ENCODE assay signal across 12 cellular contexts in the genomic region with DNA sequence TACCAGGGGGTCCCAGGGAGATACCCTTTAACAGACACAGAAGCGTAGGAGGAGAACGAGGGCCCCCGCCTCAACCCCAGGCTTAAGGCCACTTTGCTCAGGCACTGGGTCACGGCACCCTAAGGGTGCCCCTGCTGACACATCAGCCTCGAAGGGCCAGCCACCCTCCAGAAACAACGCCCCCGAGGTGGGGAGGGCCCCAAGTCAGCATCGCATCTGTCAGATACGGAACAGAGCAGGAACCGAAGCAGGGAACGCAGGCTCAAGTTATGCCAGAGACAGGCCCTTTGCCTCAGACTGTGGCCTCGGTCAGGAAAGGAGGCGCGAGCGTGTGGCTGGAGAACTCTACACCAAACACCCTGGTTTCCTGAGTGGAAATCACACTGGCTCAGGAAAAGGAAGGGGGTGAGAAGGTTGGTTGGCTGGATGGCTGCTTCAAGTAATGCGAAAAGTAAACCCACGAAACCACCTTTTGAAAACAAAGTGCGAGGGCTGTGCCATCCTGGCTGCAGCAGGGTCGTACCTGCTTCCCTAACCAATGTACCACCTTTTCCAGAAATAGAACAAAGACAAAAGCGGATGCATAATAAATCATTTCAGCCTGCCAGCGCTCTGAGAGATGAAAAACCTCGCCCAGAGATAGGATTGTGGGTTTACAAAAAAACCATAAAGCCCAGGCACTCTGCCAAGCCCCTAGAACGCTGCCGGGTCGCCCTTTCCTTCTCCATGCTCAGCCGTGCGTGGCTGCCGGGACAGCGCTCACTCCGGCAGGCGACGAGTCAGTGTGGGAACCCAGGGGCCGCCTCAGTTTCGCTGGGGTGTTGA. TPM values are rescaled to one million over a fixed set of nuclear protein-coding genes. Genes with fewer than 3 reads are reported as not detected.
DNase-seq lines count a peak whose midpoint lies in the region; ATAC-seq, FAIRE-seq and TF ChIP-seq lines count a peak whose summit lies in the region.
"Had no signal": no experiment of that assay in that cellular context is flagged by ENCODE, and none has a peak within 500 bp of the region (broad histone marks: within the 10 kb centered on the region; RNA-seq: fewer than 3 reads in every experiment).

No MANE protein-coding gene starts in this region.

- H3K9me3 ChIP-seq in SJCRH30 (replicated peaks) (peaks cover 7% of the 10 kb centered on the region), H1 (ENCODE audit: insufficient read depth in 2 of 2, low read depth in 1 of 2, low read length in 1 of 2) (no peaks in the 10 kb centered on the region), thyroid gland (no peaks in the 10 kb centered on the region), gastroesophageal sphincter (peaks cover 0 to 19% (median 0%) of the 10 kb centered on the region in 3 donors), uterus (no peaks in the 10 kb centered on the region)
- H3K9me3 ChIP-seq: BE2C had no signal

- no peak overlapping the region for H2BK120ac ChIP-seq in H1 (replicated peaks; ENCODE audit: low read depth, low read length)

- no peak overlapping the region for H2AK5ac ChIP-seq in H1 (ENCODE audit: low read depth, low read length)

- peaks cover 13% of the 10 kb centered on the region for H3K4me1 ChIP-seq in SJCRH30
- peaks cover 0 to 24% (median 23%) of the 10 kb centered on the region in 4 experiments; a peak in 6 of 7 replicates for H3K4me1 ChIP-seq in H1 (replicated peaks in 1 of 4; ENCODE audit: control insufficient read depth in 3 of 4, insufficient read depth in 4 of 4, low read length in 3 of 4)
- H3K4me1 ChIP-seq in thyroid gland = peaks cover 52 to 57% of the 10 kb centered on the region in 2 donors
- H3K4me1 ChIP-seq in gastroesophageal sphincter = no peaks in the 10 kb centered on the region
- H3K4me1 ChIP-seq in uterus = no peaks in the 10 kb centered on the region
- H3K4me1 ChIP-seq: BE2C had no signal

- TF ChIP-seq EP300 in H1 (IDR thresholded peaks at IDR 0.05; ENCODE audit: borderline replicate concordance in 1 of 2, low read depth in 2 of 2, low read length in 2 of 2) (no peak), gastroesophageal sphincter (IDR thresholded peaks at IDR 0.05) (no peak)

- CTCF ChIA-PET in H1 (lab: Charles Lee; ENCODE audit: partially characterized antibody) = no interaction called here

- no peaks in the 10 kb centered on the region; the same call in 1 of the 2 replicates for H3K79me1 ChIP-seq in H1 (ENCODE audit: low read depth, low read length)

- peak overlapping the region; percentile 3; the same call in 1 of the 2 replicates for H4K8ac ChIP-seq in H1 (ENCODE audit: extremely low read depth, insufficient read depth, low read length)

- ATAC-seq in gastroesophageal sphincter = no peak

- H4K20me1 ChIP-seq in H1 (replicated peaks in 1 of 2; ENCODE audit: control insufficient read depth in 1 of 2, insufficient read depth in 2 of 2, low read length in 2 of 2) = peaks cover 0 to 11% of the 10 kb centered on the region in 2 experiments

- no peak overlapping the region for H2BK20ac ChIP-seq in H1 (ENCODE audit: low read length)

- no peak overlapping the region for H3K18ac ChIP-seq in H1 (ENCODE audit: extremely low read depth, low read length)

- no peak overlapping the region for H2BK5ac ChIP-seq in H1 (ENCODE audit: low read depth, low read length)

- no peak overlapping the region for H3K4me3 ChIP-seq in SJCRH30
- no peak overlapping the region for H3K4me3 ChIP-seq in H1 (ENCODE audit: extremely low read depth in 1 of 4, insufficient read depth in 2 of 4, low read depth in 3 of 4, low read length in 4 of 4)
- no peak overlapping the region for H3K4me3 ChIP-seq in thyroid gland (replicated peaks in 1 of 3)
- no peak overlapping the region for H3K4me3 ChIP-seq in gastroesophageal sphincter
- no peak overlapping the region for H3K4me3 ChIP-seq in uterus
- H3K4me3 ChIP-seq: esophagus muscularis mucosa, lung had no signal

- peaks cover 9% of the 10 kb centered on the region; the same call in 1 of the 2 replicates for H3K23me2 ChIP-seq in H1 (ENCODE audit: low read depth, low read length)

- no peak for TF ChIP-seq POLR2A in H1 (IDR thresholded peaks at IDR 0.05; ENCODE audit: control extremely low read depth in 1 of 2, low read depth in 2 of 2, low read length in 2 of 2)
- peak in 1 of 2 donors; percentile 10 for TF ChIP-seq POLR2A in thyroid gland (IDR thresholded peaks at IDR 0.05)
- no peak for TF ChIP-seq POLR2A in gastroesophageal sphincter (IDR thresholded peaks at IDR 0.05)
- TF ChIP-seq POLR2A in uterus (IDR thresholded peaks at IDR 0.05) = no peak

- FAIRE-seq in H1 (lab: Jason Lieb, UNC) = no peak

- WGBS in H1 (ENCODE audit: extremely low coverage in 1 of 2, insufficient coverage in 1 of 2, insufficient read length in 1 of 2, insufficient replicate concordance in 2 of 2, low coverage in 1 of 2, low lambda C conversion rate in 2 of 2, missing lambda C conversion rate in 1 of 2), 2 experiments = 89% methylated on average over 34 of the region's 34 CpGs; no CpG with 5 or more reads in 1 of the 2 experiments
- 28 to 31% methylated on average over 31 to 33 of the region's 34 CpGs for WGBS in thyroid gland, 2 donors
- WGBS in gastroesophageal sphincter (ENCODE audit: low coverage in 1 of 2), 2 donors = 68 to 71% methylated on average over 4 to 7 of the region's 34 CpGs

- H3K14ac ChIP-seq in H1 (ENCODE audit: insufficient read length) = no peak overlapping the region

- no peak overlapping the region for H3K4me2 ChIP-seq in H1 (ENCODE audit: insufficient read depth in 1 of 2, low read depth in 2 of 2, low read length in 2 of 2)

- H3K9ac ChIP-seq in H1 (replicated peaks in 1 of 4; ENCODE audit: extremely low read depth in 1 of 4, low read depth in 3 of 4, low read length in 3 of 4) = no peak overlapping the region

- no peaks in the 10 kb centered on the region for H3K79me2 ChIP-seq in H1 (ENCODE audit: control insufficient read depth in 1 of 2, insufficient read depth in 2 of 2, low read length in 2 of 2)

- no peak overlapping the region for H3K23ac ChIP-seq in H1 (ENCODE audit: insufficient read length)

- no peak for TF ChIP-seq CTCF in H1 (IDR thresholded peaks at IDR 0.05; ENCODE audit: control extremely low read depth in 1 of 3, insufficient read depth in 1 of 3, low read depth in 1 of 3, low read length in 3 of 3)
- no peak for TF ChIP-seq CTCF in thyroid gland (IDR thresholded peaks at IDR 0.05)
- no peak for TF ChIP-seq CTCF in gastroesophageal sphincter (IDR thresholded peaks at IDR 0.05)
- TF ChIP-seq CTCF in uterus (IDR thresholded peaks at IDR 0.05) = no peak

- H3K36me3 ChIP-seq in SJCRH30 = no peaks in the 10 kb centered on the region; the same call in 1 of the 2 replicates
- H3K36me3 ChIP-seq in H1 (ENCODE audit: control insufficient read depth in 2 of 4, insufficient read depth in 4 of 4, low read length in 3 of 4) = peaks cover 0 to 6% (median 1%) of the 10 kb centered on the region in 4 experiments; a peak in 4 of 8 replicates
- no peaks in the 10 kb centered on the region for H3K36me3 ChIP-seq in thyroid gland
- no peaks in the 10 kb centered on the region for H3K36me3 ChIP-seq in gastroesophageal sphincter
- no peaks in the 10 kb centered on the region for H3K36me3 ChIP-seq in uterus
- H3K36me3 ChIP-seq: BE2C had no signal

- H3K56ac ChIP-seq in H1 (replicated peaks; ENCODE audit: insufficient read length, low read depth, low read length) = no peak overlapping the region

- peak; percentile 20 for DNase-seq in activated naive CD4-positive, alpha-beta T cell treated with Interleukin-2 at 50 U/mL for 16 hours
- DNase-seq in activated naive CD4-positive, alpha-beta T cell treated with anti-CD3 and anti-CD28 coated beads, Interleukin-2, amount 50 U/mL, for 16 hours = no peak
- DNase-seq in SJCRH30 = peak; percentile 50 to 62
- DNase-seq in H1 (ENCODE audit: low read depth in 1 of 2, low spot score in 2 of 2) = no peak
- peak; percentile 55 to 59 for DNase-seq in thyroid gland
- no peak for DNase-seq in uterus
- no peak for DNase-seq in retina
- DNase-seq: BE2C, NCI-H1436 had no signal

- no peak overlapping the region for H4K5ac ChIP-seq in H1 (ENCODE audit: insufficient read length, low read depth, low read length)

- POLR2A ChIA-PET in H1 (lab: Charles Lee; ENCODE audit: partially characterized antibody) = interaction anchor here (1.1 kb wide), 1 partner anchor 15 kb away, joined by 3 read pairs; no protein-coding TSS in a partner anchor

- no peak overlapping the region for H2AFZ ChIP-seq in H1 (ENCODE audit: low read length)

- peaks cover 7% of the 10 kb centered on the region; the same call in 1 of the 2 replicates for H3K27me3 ChIP-seq in SJCRH30
- H3K27me3 ChIP-seq in H1 (replicated peaks in 1 of 4; ENCODE audit: control insufficient read depth in 3 of 4, extremely low read depth in 1 of 4, insufficient read depth in 3 of 4, low read length in 3 of 4) = no peaks in the 10 kb centered on the region
- no peaks in the 10 kb centered on the region for H3K27me3 ChIP-seq in thyroid gland
- peaks cover 18% of the 10 kb centered on the region for H3K27me3 ChIP-seq in gastroesophageal sphincter
- no peaks in the 10 kb centered on the region for H3K27me3 ChIP-seq in uterus
- H3K27me3 ChIP-seq: BE2C had no signal

- H4K91ac ChIP-seq in H1 (replicated peaks; ENCODE audit: insufficient read length, low read length) = no peak overlapping the region

- H2BK15ac ChIP-seq in H1 (ENCODE audit: low read length) = no peak overlapping the region

- 0 out of 2 replicates have a peak overlapping the region, but pooled peaks have one; percentile 60 for H2BK12ac ChIP-seq in H1 (ENCODE audit: low read depth, low read length)

- H3K27ac ChIP-seq in SJCRH30 (no peak overlapping the region), H1 (ENCODE audit: low read depth, low read length) (no peak overlapping the region), thyroid gland (peak overlapping the region in 2 of 3 donors; percentile 68 to 81), gastroesophageal sphincter (no peak overlapping the region), uterus (no peak overlapping the region)
- H3K27ac ChIP-seq: esophagus muscularis mucosa had no signal

- no peak overlapping the region for H3K4ac ChIP-seq in H1 (replicated peaks; ENCODE audit: insufficient read length, low read depth, low read length)

- intact Hi-C loops in thyroid gland (cut with DNase I) = loop anchor here (10.0 kb wide), 1 partner anchor 91 kb away; no protein-coding TSS in a partner anchor
- intact Hi-C loops in uterus (cut with DNase I; ENCODE audit: low total_unique reads) = no loop called here

- TF ChIP-seq RAD21 in H1 (IDR thresholded peaks at IDR 0.05 in 1 of 2, conservative IDR thresholded peaks at IDR 0.05 in 1 of 2; ENCODE audit: low read depth in 2 of 2, low read length in 2 of 2) = no peak

RNA-seq across cellular contexts. Expression of a gene that starts 38.5 kb away (rescaled TPM):
- 79.9 and 94.8 TPM in 2 replicates for total RNA-seq in SJCRH30 (2014; rRNA removed; shearing (Covaris generic))
- total RNA-seq in H1 (2021; fragmentation: NEBNext Ultra II Directional; extraction: Animal tissue kit (Norgen Biotek cat#: 25700)) = 67.7 and 70.6 TPM in 2 replicates
- 43.4 and 52.9 TPM in 2 replicates for polyA plus RNA-seq in H1 (2011; rRNA removed)
- polyA plus RNA-seq in H1 (2011; cell fraction: cytosol; rRNA removed) = 58.0 TPM
- polyA plus RNA-seq in H1 (2011; cell fraction: nucleus; rRNA removed) = 205 TPM
- 56.5 to 70.4 TPM (median 62.8 TPM) in 4 replicates for polyA plus RNA-seq in H1 (2012, experiment 1 of 2)
- 31.1 TPM for polyA plus RNA-seq in H1 (2012, experiment 2 of 2)
- 40.5 TPM for polyA plus RNA-seq in H1 (2013, experiment 1 of 2)
- polyA plus RNA-seq in H1 (2013, experiment 2 of 2) = 37.4 TPM
- 35.1 and 35.7 TPM in 2 replicates for polyA minus RNA-seq in H1 (2011; rRNA and poly(A)+ RNA removed)
- polyA minus RNA-seq in H1 (2011; cell fraction: cytosol; rRNA and poly(A)+ RNA removed) = 34.8 TPM
- polyA minus RNA-seq in H1 (2011; cell fraction: nucleus; rRNA and poly(A)+ RNA removed) = 112 TPM
- total RNA-seq in thyroid gland (100 to 1,000 TPM in 1 of 4 donors, 10 to 100 TPM in 3; 30.7 to 113 (median 49.0) TPM), gastroesophageal sphincter (10 to 100 TPM in 3 of 4 donors, 1 to 10 TPM in 1; 9.9 to 33.8 (median 24.6) TPM), uterus (10 to 100 TPM; 14.1 to 52.5 (median 31.2) TPM)

Comparison
In these comparisons a context has a peak if more than half of its experiments do, and no peak if none do; other contexts are left out.
1. DNase-seq: peak in activated naive CD4-positive, alpha-beta T cell treated with Interleukin-2 at 50 U/mL for 16 hours (single experiment), SJCRH30 (2 of 2) and thyroid gland (2 of 2); none in activated naive CD4-positive, alpha-beta T cell treated with anti-CD3 and anti-CD28 coated beads, Interleukin-2, amount 50 U/mL, for 16 hours (single experiment), H1 (0 of 2), uterus (0 of 2) and retina (single experiment).
2. H3K27ac ChIP-seq: peak in thyroid gland (2 of 3); none in SJCRH30 (single experiment), H1 (single experiment), gastroesophageal sphincter (0 of 4) and uterus (0 of 2).